Comparison of ENCODE assay signal across 22 cellular contexts in the genomic region with DNA sequence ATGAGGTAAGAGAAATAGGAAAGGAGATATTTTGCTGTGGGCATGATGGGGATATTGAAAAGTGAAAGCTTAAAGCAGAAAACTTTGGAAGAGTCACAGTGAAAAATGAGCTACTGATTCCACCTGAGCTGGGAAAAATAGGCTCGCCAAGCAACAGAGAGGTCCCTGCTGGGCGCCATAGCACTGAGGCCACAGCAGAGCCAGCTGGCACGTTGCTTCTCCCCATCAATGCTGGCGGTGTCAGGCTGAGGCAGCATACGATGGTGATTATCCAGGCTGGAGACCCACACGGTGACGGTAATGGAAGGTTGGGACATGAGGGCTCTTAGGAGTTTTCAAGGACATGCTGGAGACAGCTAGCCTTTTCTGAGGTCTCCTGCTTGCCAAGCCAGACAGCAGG. TPM values are rescaled to one million over a fixed set of nuclear protein-coding genes. Genes with fewer than 3 reads are reported as not detected.
DNase-seq lines count a peak whose midpoint lies in the region; FAIRE-seq and TF ChIP-seq lines count a peak whose summit lies in the region.
"Had no signal": no experiment of that assay in that cellular context is flagged by ENCODE, and none has a peak within 500 bp of the region (broad histone marks: within the 10 kb centered on the region; RNA-seq: fewer than 3 reads in every experiment).

No MANE protein-coding gene starts in this region.

- H3K23me2 ChIP-seq in H1 (ENCODE audit: low read depth, low read length): no peaks in the 10 kb centered on the region; the same call in 1 of the 2 replicates

- H3K4ac ChIP-seq in H1 (replicated peaks; ENCODE audit: insufficient read length, low read depth, low read length): no peak overlapping the region

- H3K79me2 ChIP-seq in Loucy (ENCODE audit: insufficient read depth, low read length): no peaks in the 10 kb centered on the region
- no peaks in the 10 kb centered on the region for H3K79me2 ChIP-seq in H1 (ENCODE audit: control insufficient read depth in 1 of 2, insufficient read depth in 2 of 2, low read length in 2 of 2)

- H4K5ac ChIP-seq in H1 (ENCODE audit: insufficient read length, low read depth, low read length): no peak overlapping the region

- no peak overlapping the region for H2AK5ac ChIP-seq in H1 (ENCODE audit: low read depth, low read length)

- no peaks in the 10 kb centered on the region for H3K9me3 ChIP-seq in Loucy (ENCODE audit: insufficient read depth, low read depth, low read length)
- H3K9me3 ChIP-seq in H1 (ENCODE audit: insufficient read depth in 2 of 2, low read depth in 1 of 2, low read length in 1 of 2): no peaks in the 10 kb centered on the region
- H3K9me3 ChIP-seq in Peyer's patch: no peaks in the 10 kb centered on the region
- H3K9me3 ChIP-seq: adrenal gland, body of pancreas, gastrocnemius medialis, right lobe of liver, tibial artery had no signal

- H3F3A ChIP-seq in Loucy (ENCODE audit: low read depth): no peaks in the 10 kb centered on the region

- CTCF ChIA-PET in H1 (lab: Charles Lee; ENCODE audit: partially characterized antibody): interaction anchor here (0.6 to 6.8 kb wide), 16 partner anchors 11 to 244 kb away, joined by 3 to 110 read pairs (median 6); a partner anchor contains a TSS

- H3K36me3 ChIP-seq in Loucy (ENCODE audit: insufficient read depth, low read length): no peaks in the 10 kb centered on the region
- H3K36me3 ChIP-seq in H1 (ENCODE audit: control insufficient read depth in 2 of 4, insufficient read depth in 4 of 4, low read length in 3 of 4): no peaks in the 10 kb centered on the region
- H3K36me3 ChIP-seq in Peyer's patch: no peaks in the 10 kb centered on the region
- H3K36me3 ChIP-seq: adrenal gland, gastrocnemius medialis, right lobe of liver, tibial artery had no signal

- no peak overlapping the region for H3K23ac ChIP-seq in H1 (ENCODE audit: insufficient read length)

- H4K91ac ChIP-seq in H1 (replicated peaks; ENCODE audit: insufficient read length, low read length): no peak overlapping the region

- no peaks in the 10 kb centered on the region for H3K4me1 ChIP-seq in Loucy (ENCODE audit: insufficient read depth, low read length, poor library complexity, severe bottlenecking)
- H3K4me1 ChIP-seq in H1 (replicated peaks in 1 of 4; ENCODE audit: control insufficient read depth in 3 of 4, insufficient read depth in 4 of 4, low read length in 3 of 4): peaks cover 0 to 12% (median 6%) of the 10 kb centered on the region in 4 experiments; a peak in 6 of 7 replicates
- H3K4me1 ChIP-seq in Peyer's patch: no peaks in the 10 kb centered on the region
- H3K4me1 ChIP-seq: adrenal gland, body of pancreas, gastrocnemius medialis, right lobe of liver had no signal

- POLR2A ChIA-PET in H1 (lab: Charles Lee; ENCODE audit: partially characterized antibody): interaction anchor here (0.9 to 1.3 kb wide), 5 partner anchors 10 to 175 kb away, joined by 3 to 4 read pairs (median 3); no protein-coding TSS in a partner anchor

- no peaks in the 10 kb centered on the region for H3K27me3 ChIP-seq in Loucy (ENCODE audit: insufficient read depth, low read length, poor library complexity, severe bottlenecking)
- H3K27me3 ChIP-seq in H1 (replicated peaks in 1 of 4; ENCODE audit: control insufficient read depth in 3 of 4, extremely low read depth in 1 of 4, insufficient read depth in 3 of 4, low read length in 3 of 4): peaks cover 0 to 8% (median under 1%) of the 10 kb centered on the region in 4 experiments; a peak in 2 of 7 replicates
- H3K27me3 ChIP-seq in Peyer's patch: no peaks in the 10 kb centered on the region
- H3K27me3 ChIP-seq: adrenal gland, body of pancreas, right lobe of liver had no signal

- TF ChIP-seq CTCF in Loucy (conservative IDR thresholded peaks at IDR 0.05; ENCODE audit: low read length) (no peak), H1 (IDR thresholded peaks at IDR 0.05; ENCODE audit: control extremely low read depth in 1 of 3, insufficient read depth in 1 of 3, low read depth in 1 of 3, low read length in 3 of 3) (no peak), GM13976 (IDR thresholded peaks at IDR 0.05; ENCODE audit: borderline replicate concordance, control extremely low read depth, extremely low read depth, insufficient read depth, missing control alignments) (no peak), Peyer's patch (IDR thresholded peaks at IDR 0.05) (no peak)

- H3K27ac ChIP-seq in H1 (ENCODE audit: low read depth, low read length) (no peak overlapping the region), Peyer's patch (no peak overlapping the region)
- H3K27ac ChIP-seq: adrenal gland, body of pancreas, gastrocnemius medialis, right lobe of liver, tibial artery had no signal

- WGBS in H1 (ENCODE audit: extremely low coverage in 1 of 2, insufficient coverage in 1 of 2, insufficient read length in 1 of 2, insufficient replicate concordance in 2 of 2, low coverage in 1 of 2, low lambda C conversion rate in 2 of 2, missing lambda C conversion rate in 1 of 2), 2 experiments: 87% methylated on average over 7 of the region's 7 CpGs; no CpG with 5 or more reads in 1 of the 2 experiments

- H2BK12ac ChIP-seq in H1 (ENCODE audit: low read depth, low read length): no peak overlapping the region

- H4K20me1 ChIP-seq in Loucy (ENCODE audit: insufficient read depth, low read length, poor library complexity, severe bottlenecking): no peaks in the 10 kb centered on the region
- no peaks in the 10 kb centered on the region for H4K20me1 ChIP-seq in H1 (replicated peaks in 1 of 2; ENCODE audit: control insufficient read depth in 1 of 2, insufficient read depth in 2 of 2, low read length in 2 of 2)

- no peak overlapping the region for H3K56ac ChIP-seq in H1 (replicated peaks; ENCODE audit: insufficient read length, low read depth, low read length)

- TF ChIP-seq EP300 in H1 (IDR thresholded peaks at IDR 0.05; ENCODE audit: borderline replicate concordance in 1 of 2, low read depth in 2 of 2, low read length in 2 of 2): no peak

- TF ChIP-seq POLR2A in H1 (IDR thresholded peaks at IDR 0.05; ENCODE audit: control extremely low read depth in 1 of 2, low read depth in 2 of 2, low read length in 2 of 2) (no peak), Peyer's patch (IDR thresholded peaks at IDR 0.05) (no peak)

- H3K4me2 ChIP-seq in Loucy (ENCODE audit: low read depth, low read length, poor library complexity, severe bottlenecking) (no peak overlapping the region), H1 (ENCODE audit: insufficient read depth in 1 of 2, low read depth in 2 of 2, low read length in 2 of 2) (no peak overlapping the region; a peak in 1 of 4 replicates)

- H3K79me1 ChIP-seq in H1 (ENCODE audit: low read depth, low read length): no peaks in the 10 kb centered on the region

- no peak overlapping the region for H3K9ac ChIP-seq in Loucy (ENCODE audit: low read depth, low read length, poor library complexity, severe bottlenecking)
- no peak overlapping the region for H3K9ac ChIP-seq in H1 (replicated peaks in 1 of 4; ENCODE audit: extremely low read depth in 1 of 4, low read depth in 3 of 4, low read length in 3 of 4)

- H3K18ac ChIP-seq in H1 (ENCODE audit: extremely low read depth, low read length): no peak overlapping the region

- H3K9me2 ChIP-seq in Loucy (replicated peaks; ENCODE audit: low read depth, low read length): no peaks in the 10 kb centered on the region

- no peak overlapping the region for H2BK120ac ChIP-seq in H1 (replicated peaks; ENCODE audit: low read depth, low read length)

- TF ChIP-seq RAD21 in H1 (IDR thresholded peaks at IDR 0.05 in 1 of 2, conservative IDR thresholded peaks at IDR 0.05 in 1 of 2; ENCODE audit: low read depth in 2 of 2, low read length in 2 of 2): no peak

- H4K8ac ChIP-seq in H1 (ENCODE audit: extremely low read depth, insufficient read depth, low read length): peak overlapping the region; percentile 57; the same call in 1 of the 2 replicates

- peak overlapping the region; percentile 65; the same call in 1 of the 2 replicates for H2BK15ac ChIP-seq in H1 (ENCODE audit: low read length)

- FAIRE-seq in H1 (lab: Jason Lieb, UNC): no peak

- in situ Hi-C loops in GM13976 (cut with MboI; ENCODE audit: low sequenced_read_pairs, unreplicated experiment): no loop called here

- 0 out of 2 replicates have a peak overlapping the region, but pooled peaks have one; percentile 7 for H2BK20ac ChIP-seq in H1 (ENCODE audit: low read length)

- H2AFZ ChIP-seq in Loucy (ENCODE audit: low read length): 0 out of 2 replicates have a peak overlapping the region, but pooled peaks have one; percentile 21
- no peak overlapping the region for H2AFZ ChIP-seq in H1 (ENCODE audit: low read length)

- no peak overlapping the region; the same call in 1 of the 2 replicates for H2BK5ac ChIP-seq in H1 (ENCODE audit: low read depth, low read length)

- DNase-seq in Daoy (ENCODE audit: low read depth) (peak; percentile 14), NCI-H69 (lab: John Stamatoyannopoulos, UW) (peak; percentile 71), H1 (ENCODE audit: low read depth in 1 of 2, low spot score in 2 of 2) (no peak), GM13976 (ENCODE audit: low spot score) (no peak), glomerular visceral epithelial cell (ENCODE audit: extremely low spot score) (no peak), Peyer's patch (no peak)
- DNase-seq: activated CD8-positive, alpha-beta memory T cell treated with anti-CD3 and anti-CD28 coated beads, Interleukin-2, amount 50 U/mL, for 4 hours; adrenal gland; body of pancreas; CD8-positive, alpha-beta memory T cell; gastrocnemius medialis; HFFc6; naive thymus-derived CD8-positive, alpha-beta T cell; NCI-H1930; right lobe of liver; SIG-M5; stimulated activated CD4-positive, alpha-beta T cell treated with anti-CD3 and anti-CD28 coated beads, Interleukin-12 subunit alpha, Interleukin-12 subunit beta, amount 100 ng/mL, for 4 hours; stimulated activated CD4-positive, alpha-beta T cell treated with anti-CD3 and anti-CD28 coated beads, Interleukin-4, amount 100 ng/mL, for 24 hours; SW 1271; tibial artery had no signal

- no peak overlapping the region for H3K4me3 ChIP-seq in Loucy (ENCODE audit: low read length, poor library complexity, severe bottlenecking)
- no peak overlapping the region for H3K4me3 ChIP-seq in H1 (ENCODE audit: extremely low read depth in 1 of 4, insufficient read depth in 2 of 4, low read depth in 3 of 4, low read length in 4 of 4)
- H3K4me3 ChIP-seq in Peyer's patch: no peak overlapping the region
- H3K4me3 ChIP-seq: adrenal gland, body of pancreas, gastrocnemius medialis, lung, right lobe of liver, tibial artery had no signal

- H3K14ac ChIP-seq in H1 (ENCODE audit: insufficient read length): no peak overlapping the region

RNA-seq across cellular contexts. Expression of a gene that starts 25.8 kb away (rescaled TPM):
- total RNA-seq in Daoy (2014; rRNA removed; shearing (Covaris generic)): 5.0 and 5.3 TPM in 2 replicates
- total RNA-seq in H1 (2021; fragmentation: NEBNext Ultra II Directional; extraction: Animal tissue kit (Norgen Biotek cat#: 25700)): 40.5 and 49.5 TPM in 2 replicates
- 39.6 and 44.7 TPM in 2 replicates for polyA plus RNA-seq in H1 (2011; rRNA removed)
- 50.2 TPM for polyA plus RNA-seq in H1 (2011; cell fraction: cytosol; rRNA removed)
- polyA plus RNA-seq in H1 (2011; cell fraction: nucleus; rRNA removed): 88.6 TPM
- 34.3 to 53.4 TPM (median 49.9 TPM) in 4 replicates for polyA plus RNA-seq in H1 (2012, experiment 1 of 2)
- polyA plus RNA-seq in H1 (2012, experiment 2 of 2): 24.6 TPM
- 34.4 TPM for polyA plus RNA-seq in H1 (2013, experiment 1 of 2)
- polyA plus RNA-seq in H1 (2013, experiment 2 of 2): 37.9 TPM
- 81.2 and 107 TPM in 2 replicates for polyA minus RNA-seq in H1 (2011; rRNA and poly(A)+ RNA removed)
- polyA minus RNA-seq in H1 (2011; cell fraction: cytosol; rRNA and poly(A)+ RNA removed): 33.9 TPM
- polyA minus RNA-seq in H1 (2011; cell fraction: nucleus; rRNA and poly(A)+ RNA removed): 141 TPM
- total RNA-seq in Peyer's patch: 10 to 100 TPM in 1 of 4 donors, 1 to 10 TPM in 2, under 1 TPM in 1; 0.70 to 23.1 (median 6.1) TPM

Comparison
In these comparisons a context has a peak if more than half of its experiments do, and no peak if none do; other contexts are left out.
1. DNase-seq: peak in Daoy (single experiment) and NCI-H69 (single experiment); none in H1 (0 of 2), GM13976 (single experiment), glomerular visceral epithelial cell (single experiment) and Peyer's patch (0 of 3).